20 cellular contexts compared by ENCODE assay signal in genomic region chr12:42298887-42299286, GRCh38. TPM values are rescaled to one million over a fixed set of nuclear protein-coding genes. Genes with fewer than 3 reads are reported as not detected.
A peak's percentile ranks its signal among the peaks of the same experiment; 100 is the strongest.
DNase-seq lines count a peak whose midpoint lies in the region; ATAC-seq, FAIRE-seq and TF ChIP-seq lines count a peak whose summit lies in the region.
"Had no signal": no experiment of that assay in that cellular context is flagged by ENCODE, and none has a peak within 500 bp of the region (broad histone marks: within the 10 kb centered on the region; RNA-seq: fewer than 3 reads in every experiment).

No MANE protein-coding gene starts in this region.

- WGBS in GM12878 (ENCODE audit: insufficient coverage, insufficient replicate concordance, low lambda C conversion rate, missing lambda C conversion rate): 3% methylated on average over 4 of the region's 4 CpGs
- WGBS in mesenchymal stem cell: 89% methylated on average over 4 of the region's 4 CpGs

- H4K8ac ChIP-seq in mesenchymal stem cell (ENCODE audit: low read length): no peak overlapping the region

- no peak overlapping the region for H3K4me3 ChIP-seq in KMS-11 (IDR thresholded peaks at IDR 0.05; ENCODE audit: insufficient read depth, low read depth, low read length)
- H3K4me3 ChIP-seq in GM12878: 0 out of 2 replicates have a peak overlapping the region, but pooled peaks have one; percentile 31
- no peak overlapping the region for H3K4me3 ChIP-seq in lower lobe of right lung
- no peak overlapping the region for H3K4me3 ChIP-seq in mesenchymal stem cell (ENCODE audit: insufficient read depth in 1 of 2, low read depth in 1 of 2, low read length in 2 of 2)
- H3K4me3 ChIP-seq: Peyer's patch had no signal

- peak overlapping the region; percentile 61 for H3K4me3 Mint-ChIP-seq in activated CD8-positive, alpha-beta memory T cell treated with anti-CD3 and anti-CD28 coated beads, Interleukin-2, amount 10 ng/mL, durations not matched to agents 7 days and 5 days

- no peak for FAIRE-seq in GM12878 (lab: Jason Lieb, UNC)
- FAIRE-seq: GM12891, HTR-8/SVneo had no signal

- intact Hi-C loops in GM12878 (cut with micrococcal nuclease; ENCODE audit: unreplicated experiment): loop anchor here (1.0 to 5.0 kb wide), 3 partner anchors 27 to 73 kb away; partner anchors contain the start of genes PPHLN1, YAF2 and ZCRB1
- intact Hi-C loops in lower lobe of right lung (cut with DNase I): no loop called here

- no peak overlapping the region for H2BK5ac ChIP-seq in mesenchymal stem cell (ENCODE audit: low read depth, low read length, poor library complexity, severe bottlenecking)

- RAD21 ChIA-PET in GM12878 (lab: Charles Lee; ENCODE audit: unreplicated experiment): interaction anchor here (0.7 to 2.9 kb wide), 8 partner anchors 15 to 1740 kb away, joined by 3 to 9 read pairs (median 4); partner anchors contain the start of genes PPHLN1 and ZCRB1

- no peaks in the 10 kb centered on the region for H3K36me3 ChIP-seq in KMS-11 (ENCODE audit: insufficient read depth)
- H3K36me3 ChIP-seq in GM12878 (ENCODE audit: control insufficient read depth in 2 of 2, insufficient read depth in 2 of 2, low read length in 1 of 2): no peaks in the 10 kb centered on the region
- H3K36me3 ChIP-seq in lower lobe of right lung: no peaks in the 10 kb centered on the region
- H3K36me3 ChIP-seq in mesenchymal stem cell (ENCODE audit: control insufficient read depth in 1 of 2, insufficient read depth in 2 of 2, low read depth in 1 of 2, low read length in 2 of 2): no peaks in the 10 kb centered on the region
- H3K36me3 ChIP-seq: Peyer's patch had no signal

- H3K79me1 ChIP-seq in mesenchymal stem cell (replicated peaks; ENCODE audit: low read length, poor library complexity, severe bottlenecking): no peaks in the 10 kb centered on the region

- H3K27me3 ChIP-seq in KMS-11 (ENCODE audit: insufficient read depth, low read depth) (no peaks in the 10 kb centered on the region), GM12878 (replicated peaks in 1 of 2; ENCODE audit: control insufficient read depth in 2 of 2, insufficient read depth in 2 of 2, low read length in 1 of 2) (no peaks in the 10 kb centered on the region), lower lobe of right lung (ENCODE audit: low read depth) (no peaks in the 10 kb centered on the region), mesenchymal stem cell (ENCODE audit: control insufficient read depth in 1 of 2, insufficient read depth in 1 of 2, low read length in 2 of 2) (no peaks in the 10 kb centered on the region)
- H3K27me3 ChIP-seq: Peyer's patch had no signal

- no peaks in the 10 kb centered on the region for H3K36me3 Mint-ChIP-seq in activated CD8-positive, alpha-beta memory T cell treated with anti-CD3 and anti-CD28 coated beads, Interleukin-2, amount 10 ng/mL, durations not matched to agents 7 days and 5 days
- H3K36me3 Mint-ChIP-seq: CD4-positive, alpha-beta memory T cell had no signal

- H3K4ac ChIP-seq in mesenchymal stem cell (ENCODE audit: low read depth in 1 of 2, low read length in 2 of 2): no peak overlapping the region

- H2BK15ac ChIP-seq in mesenchymal stem cell (ENCODE audit: low read depth, poor library complexity, severe bottlenecking): no peak overlapping the region

- TF ChIP-seq CTCF in KMS-11 (conservative IDR thresholded peaks at IDR 0.05; ENCODE audit: low read depth, low read length) (no peak), GM12878 (IDR thresholded peaks at IDR 0.05 in 2 of 3, conservative IDR thresholded peaks at IDR 0.05 in 1 of 3; ENCODE audit: control insufficient read depth in 2 of 3, extremely low read depth in 1 of 3, insufficient read depth in 1 of 3, low read depth in 3 of 3, low read length in 3 of 3) (no peak), lower lobe of right lung (IDR thresholded peaks at IDR 0.05) (no peak)

- H3K4me1 ChIP-seq in KMS-11 (ENCODE audit: low read depth, poor library complexity, severe bottlenecking): peaks cover 29% of the 10 kb centered on the region
- peaks cover 20% of the 10 kb centered on the region for H3K4me1 ChIP-seq in GM12878 (ENCODE audit: control insufficient read depth, insufficient read depth, low read length)
- no peaks in the 10 kb centered on the region for H3K4me1 ChIP-seq in lower lobe of right lung
- H3K4me1 ChIP-seq in mesenchymal stem cell (ENCODE audit: control insufficient read depth, insufficient read depth, low read depth, low read length): no peaks in the 10 kb centered on the region
- H3K4me1 ChIP-seq: Peyer's patch had no signal

- TF ChIP-seq RAD21 in GM12878 (IDR thresholded peaks at IDR 0.05; ENCODE audit: insufficient read depth, low read depth, low read length): no peak

- H3K27ac ChIP-seq in KMS-11 (peak overlapping the region; percentile 88), GM12878 (ENCODE audit: control insufficient read depth, insufficient read depth) (peak overlapping the region; percentile 77), lower lobe of right lung (no peak overlapping the region), mesenchymal stem cell (ENCODE audit: low read length, poor library complexity, severe bottlenecking) (no peak overlapping the region)
- H3K27ac ChIP-seq: Peyer's patch had no signal

- H3K9me3 Mint-ChIP-seq in activated CD8-positive, alpha-beta memory T cell treated with anti-CD3 and anti-CD28 coated beads, Interleukin-2, amount 10 ng/mL, durations not matched to agents 7 days and 5 days (ENCODE audit: low read depth): no peaks in the 10 kb centered on the region
- H3K9me3 Mint-ChIP-seq: CD4-positive, alpha-beta memory T cell had no signal

- H2BK12ac ChIP-seq in mesenchymal stem cell (ENCODE audit: low read length in 2 of 2): no peak overlapping the region

- POLR2A ChIA-PET in GM12878 (lab: Charles Lee): interaction anchor here (0.7 to 1.4 kb wide), 4 partner anchors 9 to 979 kb away, joined by 3 to 10 read pairs (median 3); no protein-coding TSS in a partner anchor

- H4K91ac ChIP-seq in mesenchymal stem cell (ENCODE audit: low read length): no peak overlapping the region

- peak overlapping the region; percentile 97 for H3K4me2 ChIP-seq in KMS-11
- H3K4me2 ChIP-seq in GM12878 (ENCODE audit: control insufficient read depth, insufficient read depth): peak overlapping the region; percentile 78
- H3K4me2 ChIP-seq in mesenchymal stem cell (ENCODE audit: low read length, poor library complexity, severe bottlenecking): no peak overlapping the region

- in situ Hi-C loops in GM12878 (cut with MboI): no loop called here

- H3K4me1 Mint-ChIP-seq in activated CD8-positive, alpha-beta memory T cell treated with anti-CD3 and anti-CD28 coated beads, Interleukin-2, amount 10 ng/mL, durations not matched to agents 7 days and 5 days: peaks cover 19% of the 10 kb centered on the region

- H3K9ac ChIP-seq in KMS-11 (peak overlapping the region; percentile 63; the same call in 1 of the 2 replicates), GM12878 (ENCODE audit: control insufficient read depth, insufficient read depth, low read length) (peak overlapping the region; percentile 8), mesenchymal stem cell (ENCODE audit: low read length) (no peak overlapping the region)

- H3K79me2 ChIP-seq in KMS-11 (ENCODE audit: insufficient read depth, low read depth): no peaks in the 10 kb centered on the region
- H3K79me2 ChIP-seq in GM12878 (ENCODE audit: control insufficient read depth, insufficient read depth, low read length): no peaks in the 10 kb centered on the region

- no peak overlapping the region for H3K23ac ChIP-seq in mesenchymal stem cell (ENCODE audit: low read length in 2 of 2)

- peaks cover 2% of the 10 kb centered on the region; the same call in 1 of the 3 replicates for H3K9me3 ChIP-seq in GM12878 (replicated peaks; ENCODE audit: control insufficient read depth, insufficient read depth, low read length)
- H3K9me3 ChIP-seq in lower lobe of right lung: no peaks in the 10 kb centered on the region
- no peaks in the 10 kb centered on the region for H3K9me3 ChIP-seq in mesenchymal stem cell (ENCODE audit: control insufficient read depth, low read length)
- H3K9me3 ChIP-seq: Peyer's patch had no signal

- peak overlapping the region; percentile 88 for H3K27ac Mint-ChIP-seq in activated CD8-positive, alpha-beta memory T cell treated with anti-CD3 and anti-CD28 coated beads, Interleukin-2, amount 10 ng/mL, durations not matched to agents 7 days and 5 days

- ATAC-seq in activated CD8-positive, alpha-beta memory T cell treated with anti-CD3 and anti-CD28 coated beads, Interleukin-2, amount 10 ng/mL, durations not matched to agents 7 days and 5 days: no peak
- ATAC-seq in GM18499 (IDR thresholded peaks at IDR 0.05; ENCODE audit: insufficient read depth, unreplicated experiment) (peak; percentile 0), GM12878 (peak; percentile 32), lower lobe of right lung (no peak), GM18858 (IDR thresholded peaks at IDR 0.05; ENCODE audit: unreplicated experiment) (no peak)
- ATAC-seq: Right ventricle myocardium inferior had no signal

- no peaks in the 10 kb centered on the region for H3K27me3 Mint-ChIP-seq in activated CD8-positive, alpha-beta memory T cell treated with anti-CD3 and anti-CD28 coated beads, Interleukin-2, amount 10 ng/mL, durations not matched to agents 7 days and 5 days
- H3K27me3 Mint-ChIP-seq: CD4-positive, alpha-beta memory T cell had no signal

- H2AFZ ChIP-seq in KMS-11 (ENCODE audit: low read depth): peak overlapping the region; percentile 86
- no peak overlapping the region; the same call in none of the 2 replicates for H2AFZ ChIP-seq in GM12878 (ENCODE audit: control insufficient read depth, low read depth, low read length)
- no peak overlapping the region for H2AFZ ChIP-seq in mesenchymal stem cell (ENCODE audit: low read depth, low read length)

- H2BK120ac ChIP-seq in mesenchymal stem cell (ENCODE audit: low read depth, low read length): no peak overlapping the region

- no peak overlapping the region for H3K18ac ChIP-seq in mesenchymal stem cell (ENCODE audit: low read depth in 1 of 2, low read length in 2 of 2)

- no peak for DNase-seq in activated CD8-positive, alpha-beta memory T cell treated with anti-CD3 and anti-CD28 coated beads, Interleukin-2, amount 10 ng/mL, durations not matched to agents 7 days and 5 days
- no peak for DNase-seq in activated CD8-positive, alpha-beta memory T cell treated with anti-CD3 and anti-CD28 coated beads, Interleukin-2, amount 50 U/mL, for 48 hours
- DNase-seq in GM12878 (ENCODE audit: low read depth, low spot score) (no peak), lower lobe of right lung (no peak), mesenchymal stem cell (no peak)
- DNase-seq: 8988T, Calu3, H7, NCI-H1436, NCI-H2081, NCI-H510A treated with DMSO at 0.1 percent for 48 hours, NCI-H82, Peyer's patch had no signal

- BruUV-seq in GM12878 (replicated peaks; lab: Mats Ljungman, UMichigan): no TSS peak

- TF ChIP-seq EP300 in GM12878 (IDR thresholded peaks at IDR 0.05; ENCODE audit: borderline replicate concordance in 1 of 2, control insufficient read depth in 1 of 2, low read depth in 2 of 2, low read length in 2 of 2): no peak

- no peak for TF ChIP-seq POLR2A in GM12878 (IDR thresholded peaks at IDR 0.05; ENCODE audit: low read depth, low read length)

- CTCF ChIA-PET in activated CD8-positive, alpha-beta memory T cell treated with anti-CD3 and anti-CD28 coated beads, Interleukin-2, amount 10 ng/mL, durations not matched to agents 7 days and 5 days (lab: Charles Lee): interaction anchor here (1.0 to 1.5 kb wide), 3 partner anchors 35 to 77 kb away, joined by 3 to 6 read pairs (median 3); no protein-coding TSS in a partner anchor
- CTCF ChIA-PET in GM12878 (lab: Yijun Ruan, JAX): interaction anchor here (0.7 to 3.0 kb wide), 7 partner anchors 24 to 98 kb away, joined by 3 to 15 read pairs (median 6); no protein-coding TSS in a partner anchor

- no peaks in the 10 kb centered on the region for H4K20me1 ChIP-seq in KMS-11 (ENCODE audit: insufficient read depth)
- no peaks in the 10 kb centered on the region for H4K20me1 ChIP-seq in GM12878 (ENCODE audit: control insufficient read depth, insufficient read depth)

- no peak overlapping the region for H2AK5ac ChIP-seq in mesenchymal stem cell (ENCODE audit: low read length, severe bottlenecking)

- no peak overlapping the region for H3K14ac ChIP-seq in mesenchymal stem cell (ENCODE audit: low read length in 2 of 2)

- SMC1A ChIA-PET in GM12878 (lab: Charles Lee; ENCODE audit: uncharacterized antibody, unreplicated experiment): interaction anchor here (0.7 to 3.2 kb wide), 18 partner anchors 9 to 982 kb away, joined by 3 to 13 read pairs (median 4); partner anchors contain the start of genes PPHLN1 and ZCRB1

RNA-seq across cellular contexts. Expression of gene ZCRB1, which starts 27.0 kb away (rescaled TPM):
- total RNA-seq in activated CD8-positive, alpha-beta memory T cell treated with anti-CD3 and anti-CD28 coated beads, Interleukin-2, amount 10 ng/mL, durations not matched to agents 7 days and 5 days: 10 to 100 TPM; 55.9 to 62.8 TPM
- 19.6 and 20.4 TPM in 2 replicates for total RNA-seq in GM12878 (2013; cell fraction: nucleolus; rRNA removed)
- 44.0 and 46.4 TPM in 2 replicates for total RNA-seq in GM12878 (2014; rRNA removed)
- total RNA-seq in GM12878 (2014; rRNA removed; fragmentation: Illumina TruSeq; extraction: Trizol): 80.5 and 87.0 TPM in 2 replicates
- 58.4 and 65.4 TPM in 2 replicates for total RNA-seq in GM12878 (2021)
- polyA plus RNA-seq in GM12878 (2011; ENCODE audit: low read depth): 21.6 TPM
- 49.9 and 76.4 TPM in 2 replicates for polyA plus RNA-seq in GM12878 (2011; rRNA removed)
- 16.7 and 31.2 TPM in 2 replicates for polyA plus RNA-seq in GM12878 (2011; cell fraction: cytosol; rRNA removed)
- polyA plus RNA-seq in GM12878 (2011; cell fraction: nucleus; rRNA removed): 17.5 and 26.0 TPM in 2 replicates
- 58.5 and 80.5 TPM in 2 replicates for polyA plus RNA-seq in GM12878 (2012)
- polyA plus RNA-seq in GM12878 (2014; fragmentation: Illumina TruSeq; extraction: Trizol): 127 and 163 TPM in 2 replicates
- polyA plus RNA-seq in GM12878 (2014; fragmentation: Nextera tagmentation; extraction: Ambion mirVana): 100 to 1,000 TPM in 1 of 2 experiments, 10 to 100 TPM in 1; 90.1 to 102 TPM
- 35.3 and 43.3 TPM in 2 replicates for polyA plus RNA-seq in GM12878 (2014; rRNA removed)
- 100 to 1,000 TPM; 171 to 178 TPM for polyA plus RNA-seq in GM12878 (2016; fragmentation: Nextera tagmentation; extraction: Ambion mirVana)
- polyA minus RNA-seq in GM12878 (2011; rRNA and poly(A)+ RNA removed): 17.6 and 22.3 TPM in 2 replicates
- polyA minus RNA-seq in GM12878 (2011; cell fraction: cytosol; rRNA and poly(A)+ RNA removed): 12.7 and 18.6 TPM in 2 replicates
- 21.4 and 24.2 TPM in 2 replicates for polyA minus RNA-seq in GM12878 (2011; cell fraction: nucleus; rRNA and poly(A)+ RNA removed)
- 43.5 TPM for total RNA-seq in lower lobe of right lung
- 120 TPM for polyA plus RNA-seq in mesenchymal stem cell (2013, experiment 1 of 2)
- polyA plus RNA-seq in mesenchymal stem cell (2013, experiment 2 of 2): 121 TPM

RNA-seq across cellular contexts. Expression of gene PPHLN1, which starts 27.1 kb away (rescaled TPM):
- 10 to 100 TPM; 84.1 to 86.1 TPM for total RNA-seq in activated CD8-positive, alpha-beta memory T cell treated with anti-CD3 and anti-CD28 coated beads, Interleukin-2, amount 10 ng/mL, durations not matched to agents 7 days and 5 days
- total RNA-seq in GM12878 (2013; cell fraction: nucleolus; rRNA removed): 276 and 279 TPM in 2 replicates
- 73.7 and 85.3 TPM in 2 replicates for total RNA-seq in GM12878 (2014; rRNA removed)
- total RNA-seq in GM12878 (2014; rRNA removed; fragmentation: Illumina TruSeq; extraction: Trizol): 87.8 and 91.2 TPM in 2 replicates
- total RNA-seq in GM12878 (2021): 68.2 and 73.6 TPM in 2 replicates
- polyA plus RNA-seq in GM12878 (2011; ENCODE audit: low read depth): 51.4 TPM
- polyA plus RNA-seq in GM12878 (2011; rRNA removed): 93.0 and 124 TPM in 2 replicates
- 32.0 and 34.9 TPM in 2 replicates for polyA plus RNA-seq in GM12878 (2011; cell fraction: cytosol; rRNA removed)
- 99.6 and 125 TPM in 2 replicates for polyA plus RNA-seq in GM12878 (2011; cell fraction: nucleus; rRNA removed)
- 55.7 and 56.8 TPM in 2 replicates for polyA plus RNA-seq in GM12878 (2012)
- 104 and 122 TPM in 2 replicates for polyA plus RNA-seq in GM12878 (2014; fragmentation: Illumina TruSeq; extraction: Trizol)
- 100 to 1,000 TPM; 117 TPM for polyA plus RNA-seq in GM12878 (2014; fragmentation: Nextera tagmentation; extraction: Ambion mirVana)
- polyA plus RNA-seq in GM12878 (2014; rRNA removed): 74.7 and 76.8 TPM in 2 replicates
- 10 to 100 TPM; 91.0 to 97.6 TPM for polyA plus RNA-seq in GM12878 (2016; fragmentation: Nextera tagmentation; extraction: Ambion mirVana)
- polyA minus RNA-seq in GM12878 (2011; rRNA and poly(A)+ RNA removed): 43.7 and 61.2 TPM in 2 replicates
- 18.3 and 22.6 TPM in 2 replicates for polyA minus RNA-seq in GM12878 (2011; cell fraction: cytosol; rRNA and poly(A)+ RNA removed)
- polyA minus RNA-seq in GM12878 (2011; cell fraction: nucleus; rRNA and poly(A)+ RNA removed): 47.0 and 101 TPM in 2 replicates
- 45.5 TPM for total RNA-seq in lower lobe of right lung
- 69.3 TPM for polyA plus RNA-seq in mesenchymal stem cell (2013, experiment 1 of 2)
- 69.4 TPM for polyA plus RNA-seq in mesenchymal stem cell (2013, experiment 2 of 2)

Comparison
In these comparisons a context has a peak if more than half of its experiments do, and no peak if none do; other contexts are left out.
1. ATAC-seq: peak in GM18499 (single experiment) and GM12878 (single experiment); none in activated CD8-positive, alpha-beta memory T cell treated with anti-CD3 and anti-CD28 coated beads, Interleukin-2, amount 10 ng/mL, durations not matched to agents 7 days and 5 days (single experiment), lower lobe of right lung (0 of 2) and GM18858 (single experiment).
2. H3K27ac ChIP-seq: peak in KMS-11 (single experiment) and GM12878 (single experiment); none in lower lobe of right lung (single experiment) and mesenchymal stem cell (single experiment).